ENCODE assay signal across 18 cellular contexts in genomic region chr14:50383618-50384225, GRCh38. TPM values are rescaled to one million over a fixed set of nuclear protein-coding genes. Genes with fewer than 3 reads are reported as not detected.
DNase-seq lines count a peak whose midpoint lies in the region; ATAC-seq, FAIRE-seq and TF ChIP-seq lines count a peak whose summit lies in the region.
"Had no signal": no experiment of that assay in that cellular context is flagged by ENCODE, and none has a peak within 500 bp of the region (broad histone marks: within the 10 kb centered on the region; RNA-seq: fewer than 3 reads in every experiment).

No MANE protein-coding gene starts in this region.

- 0 out of 2 replicates have a peak, but pooled peaks cover 4% of the 10 kb centered on the region for H3K4me1 ChIP-seq in GM23338 (ENCODE audit: insufficient read depth)
- peaks cover 0 to 6% (median 1%) of the 10 kb centered on the region in 4 experiments; a peak in 2 of 7 replicates for H3K4me1 ChIP-seq in H1 (replicated peaks in 1 of 4; ENCODE audit: control insufficient read depth in 3 of 4, insufficient read depth in 4 of 4, low read length in 3 of 4)
- H3K4me1 ChIP-seq in neural progenitor cell: peaks cover 10% of the 10 kb centered on the region
- H3K4me1 ChIP-seq in PC-9 (replicated peaks; ENCODE audit: insufficient read depth): no peaks in the 10 kb centered on the region
- H3K4me1 ChIP-seq: BLaER1, left ventricle myocardium inferior, SJCRH30 had no signal

- peaks cover 3% of the 10 kb centered on the region for H3K4me1 Mint-ChIP-seq in GM23338
- peaks cover 7% of the 10 kb centered on the region for H3K4me1 Mint-ChIP-seq in neural progenitor cell
- H3K4me1 Mint-ChIP-seq: activated CD4-positive, alpha-beta T cell treated with anti-CD3 and anti-CD28 coated beads, Interleukin-2, amount 10 ng/mL, durations not matched to agents 24 days and 14 days; activated naive CD8-positive, alpha-beta T cell treated with anti-CD3 and anti-CD28 coated beads, Interleukin-2, amount 10 ng/mL, durations not matched to agents 7 days and 5 days; naive thymus-derived CD8-positive, alpha-beta T cell had no signal

- no peak overlapping the region for H3K27ac ChIP-seq in GM23338 (ENCODE audit: low read depth)
- no peak overlapping the region for H3K27ac ChIP-seq in H1 (ENCODE audit: low read depth, low read length)
- no peak overlapping the region for H3K27ac ChIP-seq in neural progenitor cell
- no peak overlapping the region for H3K27ac ChIP-seq in PC-9
- H3K27ac ChIP-seq: BLaER1, left ventricle myocardium inferior, SJCRH30 had no signal

- H3K4me2 ChIP-seq in GM23338: no peak overlapping the region
- H3K4me2 ChIP-seq in H1 (ENCODE audit: insufficient read depth in 1 of 2, low read depth in 2 of 2, low read length in 2 of 2): no peak overlapping the region
- H3K4me2 ChIP-seq in neural progenitor cell: peak overlapping the region; percentile 43
- no peak overlapping the region for H3K4me2 ChIP-seq in PC-9
- H3K4me2 ChIP-seq: BLaER1 had no signal

- H2BK120ac ChIP-seq in H1 (replicated peaks; ENCODE audit: low read depth, low read length): no peak overlapping the region

- H3F3A ChIP-seq in GM23338 (replicated peaks; ENCODE audit: low read depth): no peaks in the 10 kb centered on the region
- peaks cover 6% of the 10 kb centered on the region for H3F3A ChIP-seq in neural progenitor cell (ENCODE audit: low read depth)
- no peaks in the 10 kb centered on the region for H3F3A ChIP-seq in PC-9 (ENCODE audit: insufficient read depth, low read depth)

- no peaks in the 10 kb centered on the region for H3K27me3 ChIP-seq in GM23338 (ENCODE audit: insufficient read depth)
- no peaks in the 10 kb centered on the region for H3K27me3 ChIP-seq in H1 (replicated peaks in 1 of 4; ENCODE audit: control insufficient read depth in 3 of 4, extremely low read depth in 1 of 4, insufficient read depth in 3 of 4, low read length in 3 of 4)
- no peaks in the 10 kb centered on the region for H3K27me3 ChIP-seq in neural progenitor cell
- H3K27me3 ChIP-seq in PC-9 (ENCODE audit: insufficient read depth, low read depth): no peaks in the 10 kb centered on the region
- H3K27me3 ChIP-seq: BLaER1, SJCRH30 had no signal

- no peaks in the 10 kb centered on the region for H4K20me1 ChIP-seq in GM23338 (replicated peaks; ENCODE audit: insufficient read depth)
- no peaks in the 10 kb centered on the region for H4K20me1 ChIP-seq in H1 (replicated peaks in 1 of 2; ENCODE audit: control insufficient read depth in 1 of 2, insufficient read depth in 2 of 2, low read length in 2 of 2)
- no peaks in the 10 kb centered on the region for H4K20me1 ChIP-seq in neural progenitor cell (ENCODE audit: low read depth)
- no peaks in the 10 kb centered on the region for H4K20me1 ChIP-seq in PC-9 (ENCODE audit: insufficient read depth)
- H4K20me1 ChIP-seq: BLaER1 had no signal

- H3K4ac ChIP-seq in H1 (replicated peaks; ENCODE audit: insufficient read length, low read depth, low read length): no peak overlapping the region

- no peak for TF ChIP-seq POLR2A in H1 (IDR thresholded peaks at IDR 0.05; ENCODE audit: control extremely low read depth in 1 of 2, low read depth in 2 of 2, low read length in 2 of 2)

- ATAC-seq in GM23338: peak; percentile 64
- no peak for ATAC-seq in GM19452 (IDR thresholded peaks at IDR 0.05; ENCODE audit: unreplicated experiment)
- ATAC-seq: effector memory CD8-positive, alpha-beta T cell; naive thymus-derived CD8-positive, alpha-beta T cell had no signal

- H3K27ac Mint-ChIP-seq in GM23338 (no peak overlapping the region), neural progenitor cell (no peak overlapping the region)
- H3K27ac Mint-ChIP-seq: activated CD4-positive, alpha-beta T cell treated with anti-CD3 and anti-CD28 coated beads, Interleukin-2, amount 10 ng/mL, durations not matched to agents 24 days and 14 days; activated naive CD8-positive, alpha-beta T cell treated with anti-CD3 and anti-CD28 coated beads, Interleukin-2, amount 10 ng/mL, durations not matched to agents 7 days and 5 days; effector memory CD8-positive, alpha-beta T cell; naive thymus-derived CD8-positive, alpha-beta T cell; type B pancreatic cell had no signal

- no peaks in the 10 kb centered on the region for H3K79me1 ChIP-seq in H1 (ENCODE audit: low read depth, low read length)

- TF ChIP-seq RAD21 in H1 (IDR thresholded peaks at IDR 0.05 in 1 of 2, conservative IDR thresholded peaks at IDR 0.05 in 1 of 2; ENCODE audit: low read depth in 2 of 2, low read length in 2 of 2): peak; percentile 20 to 38; a peak in 2 of 4 replicates

- no peak overlapping the region for H3K14ac ChIP-seq in H1 (ENCODE audit: insufficient read length)

- no peaks in the 10 kb centered on the region; the same call in 2 of the 3 replicates for H3K9me3 Mint-ChIP-seq in GM23338
- H3K9me3 Mint-ChIP-seq in neural progenitor cell: no peaks in the 10 kb centered on the region
- H3K9me3 Mint-ChIP-seq: activated CD4-positive, alpha-beta T cell treated with anti-CD3 and anti-CD28 coated beads, Interleukin-2, amount 10 ng/mL, durations not matched to agents 24 days and 14 days; activated naive CD8-positive, alpha-beta T cell treated with anti-CD3 and anti-CD28 coated beads, Interleukin-2, amount 10 ng/mL, durations not matched to agents 7 days and 5 days; effector memory CD8-positive, alpha-beta T cell; naive thymus-derived CD8-positive, alpha-beta T cell; type B pancreatic cell had no signal

- DNase-seq in GM23338 (ENCODE audit: low spot score) (no peak), NCI-H2171 (lab: John Stamatoyannopoulos, UW) (peak; percentile 79), H1 (ENCODE audit: low read depth in 1 of 2, low spot score in 2 of 2) (no peak), neural progenitor cell (ENCODE audit: low spot score) (peak; percentile 60), MV-4-11 (lab: John Stamatoyannopoulos, UW) (no peak), PC-9 (no peak)
- DNase-seq: activated CD4-positive, alpha-beta T cell treated with anti-CD3 and anti-CD28 coated beads, Interleukin-2, amount 10 ng/mL, durations not matched to agents 24 days and 14 days; activated naive CD8-positive, alpha-beta T cell treated with anti-CD3 and anti-CD28 coated beads, Interleukin-2, amount 10 ng/mL, durations not matched to agents 7 days and 5 days; activated T-cell treated with anti-CD3 and anti-CD28 coated beads, Interleukin-2, amount 50 U/mL, for 1 hour; effector memory CD8-positive, alpha-beta T cell; left ventricle myocardium inferior; naive thymus-derived CD8-positive, alpha-beta T cell; NCI-H1417 treated with DMSO at 0.1 percent for 48 hours; SJCRH30; stimulated activated naive CD4-positive, alpha-beta T cell had no signal

- no peak overlapping the region for H2BK5ac ChIP-seq in H1 (ENCODE audit: low read depth, low read length)

- TF ChIP-seq CTCF in GM23338 (conservative IDR thresholded peaks at IDR 0.05; ENCODE audit: low read depth in 2 of 2): peak in 1 of 2 experiments; percentile 39; a peak in 2 of 4 replicates
- peak in 1 of 3 experiments; percentile 9; a peak in 1 of 4 replicates for TF ChIP-seq CTCF in H1 (IDR thresholded peaks at IDR 0.05; ENCODE audit: control extremely low read depth in 1 of 3, insufficient read depth in 1 of 3, low read depth in 1 of 3, low read length in 3 of 3)
- peak; percentile 29 for TF ChIP-seq CTCF in neural progenitor cell (IDR thresholded peaks at IDR 0.05)
- TF ChIP-seq CTCF in PC-9 (conservative IDR thresholded peaks at IDR 0.05): no peak

- H3K23me2 ChIP-seq in H1 (ENCODE audit: low read depth, low read length): no peaks in the 10 kb centered on the region

- no peaks in the 10 kb centered on the region for H3K36me3 Mint-ChIP-seq in GM23338 (ENCODE audit: low read depth)
- no peaks in the 10 kb centered on the region for H3K36me3 Mint-ChIP-seq in neural progenitor cell
- H3K36me3 Mint-ChIP-seq: activated naive CD8-positive, alpha-beta T cell treated with anti-CD3 and anti-CD28 coated beads, Interleukin-2, amount 10 ng/mL, durations not matched to agents 7 days and 5 days; type B pancreatic cell had no signal

- H2BK20ac ChIP-seq in H1 (ENCODE audit: low read length): no peak overlapping the region

- POLR2A ChIA-PET in H1 (lab: Charles Lee; ENCODE audit: partially characterized antibody) (no interaction called here), PC-9 (lab: Charles Lee; ENCODE audit: unreplicated experiment) (no interaction called here)

- H3K36me3 ChIP-seq in GM23338 (ENCODE audit: insufficient read depth) (no peaks in the 10 kb centered on the region), H1 (ENCODE audit: control insufficient read depth in 2 of 4, insufficient read depth in 4 of 4, low read length in 3 of 4) (no peaks in the 10 kb centered on the region), neural progenitor cell (no peaks in the 10 kb centered on the region), PC-9 (ENCODE audit: low read depth) (no peaks in the 10 kb centered on the region)
- H3K36me3 ChIP-seq: BLaER1, left ventricle myocardium inferior, SJCRH30 had no signal

- 85% methylated on average over 3 of the region's 3 CpGs; no CpG with 5 or more reads in 1 of the 2 experiments for WGBS in H1 (ENCODE audit: extremely low coverage in 1 of 2, insufficient coverage in 1 of 2, insufficient read length in 1 of 2, insufficient replicate concordance in 2 of 2, low coverage in 1 of 2, low lambda C conversion rate in 2 of 2, missing lambda C conversion rate in 1 of 2), 2 experiments

- H3K56ac ChIP-seq in H1 (replicated peaks; ENCODE audit: insufficient read length, low read depth, low read length): no peak overlapping the region

- intact Hi-C loops in PC-9 (cut with micrococcal nuclease; ENCODE audit: unreplicated experiment): no loop called here

- H3K4me3 Mint-ChIP-seq in GM23338 (no peak overlapping the region), neural progenitor cell (no peak overlapping the region)
- H3K4me3 Mint-ChIP-seq: activated CD4-positive, alpha-beta T cell treated with anti-CD3 and anti-CD28 coated beads, Interleukin-2, amount 10 ng/mL, durations not matched to agents 24 days and 14 days; activated naive CD8-positive, alpha-beta T cell treated with anti-CD3 and anti-CD28 coated beads, Interleukin-2, amount 10 ng/mL, durations not matched to agents 7 days and 5 days; effector memory CD8-positive, alpha-beta T cell; naive thymus-derived CD8-positive, alpha-beta T cell; type B pancreatic cell had no signal

- H3K4me3 ChIP-seq in GM23338 (no peak overlapping the region), H1 (ENCODE audit: extremely low read depth in 1 of 4, insufficient read depth in 2 of 4, low read depth in 3 of 4, low read length in 4 of 4) (no peak overlapping the region), neural progenitor cell (no peak overlapping the region), PC-9 (no peak overlapping the region)
- H3K4me3 ChIP-seq: BLaER1, left ventricle myocardium inferior, SJCRH30 had no signal

- H4K5ac ChIP-seq in H1 (ENCODE audit: insufficient read length, low read depth, low read length): no peak overlapping the region

- H2BK12ac ChIP-seq in H1 (ENCODE audit: low read depth, low read length): no peak overlapping the region

- H3K9me2 ChIP-seq in GM23338 (ENCODE audit: insufficient read depth): no peaks in the 10 kb centered on the region
- no peaks in the 10 kb centered on the region for H3K9me2 ChIP-seq in PC-9 (ENCODE audit: insufficient read depth)

- no TSS peak for BruUV-seq in PC-9 (replicated peaks; lab: Mats Ljungman, UMichigan)

- H3K79me2 ChIP-seq in GM23338 (replicated peaks; ENCODE audit: insufficient read depth) (no peaks in the 10 kb centered on the region), H1 (ENCODE audit: control insufficient read depth in 1 of 2, insufficient read depth in 2 of 2, low read length in 2 of 2) (no peaks in the 10 kb centered on the region), neural progenitor cell (ENCODE audit: low read depth) (no peaks in the 10 kb centered on the region), PC-9 (ENCODE audit: low read depth) (no peaks in the 10 kb centered on the region)

- H3K9me3 ChIP-seq in H1 (ENCODE audit: insufficient read depth in 2 of 2, low read depth in 1 of 2, low read length in 1 of 2) (no peaks in the 10 kb centered on the region), neural progenitor cell (ENCODE audit: low read depth) (no peaks in the 10 kb centered on the region), PC-9 (ENCODE audit: insufficient read depth, low read depth) (no peaks in the 10 kb centered on the region)
- H3K9me3 ChIP-seq: BLaER1, left ventricle myocardium inferior, SJCRH30 had no signal

- CTCF ChIA-PET in H1 (lab: Charles Lee; ENCODE audit: partially characterized antibody): interaction anchor here (0.6 to 2.2 kb wide), 4 partner anchors 14 to 38 kb away, joined by 3 to 5 read pairs (median 4); no protein-coding TSS in a partner anchor
- CTCF ChIA-PET in PC-9 (lab: Charles Lee): no interaction called here

- no peak overlapping the region for H4K91ac ChIP-seq in H1 (replicated peaks; ENCODE audit: insufficient read length, low read length)

- H2AFZ ChIP-seq in GM23338 (no peak overlapping the region), H1 (ENCODE audit: low read length) (no peak overlapping the region), neural progenitor cell (replicated peaks) (no peak overlapping the region), PC-9 (no peak overlapping the region)

- H3K18ac ChIP-seq in H1 (ENCODE audit: extremely low read depth, low read length): no peak overlapping the region

- no peak overlapping the region for H3K23ac ChIP-seq in H1 (ENCODE audit: insufficient read length)

- no peak overlapping the region for H4K8ac ChIP-seq in H1 (ENCODE audit: extremely low read depth, insufficient read depth, low read length)

- peaks cover 7% of the 10 kb centered on the region for H3K27me3 Mint-ChIP-seq in GM23338 (ENCODE audit: insufficient read depth, low read depth, poor library complexity)
- peaks cover 3% of the 10 kb centered on the region for H3K27me3 Mint-ChIP-seq in neural progenitor cell (ENCODE audit: insufficient read depth, low read depth)
- H3K27me3 Mint-ChIP-seq: effector memory CD8-positive, alpha-beta T cell; naive thymus-derived CD8-positive, alpha-beta T cell; type B pancreatic cell had no signal

- no peak for TF ChIP-seq EP300 in H1 (IDR thresholded peaks at IDR 0.05; ENCODE audit: borderline replicate concordance in 1 of 2, low read depth in 2 of 2, low read length in 2 of 2)

- H2BK15ac ChIP-seq in H1 (ENCODE audit: low read length): no peak overlapping the region

- FAIRE-seq in H1 (lab: Jason Lieb, UNC): no peak

- H2AK5ac ChIP-seq in H1 (ENCODE audit: low read depth, low read length): no peak overlapping the region

- H3K9ac ChIP-seq in H1 (replicated peaks in 1 of 4; ENCODE audit: extremely low read depth in 1 of 4, low read depth in 3 of 4, low read length in 3 of 4): no peak overlapping the region
- H3K9ac ChIP-seq in neural progenitor cell: no peak overlapping the region
- H3K9ac ChIP-seq: BLaER1 had no signal

RNA-seq across cellular contexts. Expression of gene CDKL1, which starts 13.0 kb away (rescaled TPM):
- total RNA-seq in GM23338 (2014; rRNA removed; shearing (Covaris generic)): 0.19 and 0.52 TPM in 2 replicates
- 0.52 and 0.56 TPM in 2 replicates for polyA plus RNA-seq in GM23338 (2016; fragmentation: Nextera tagmentation; extraction: Ambion mirVana)
- 1.6 and 2.2 TPM in 2 replicates for total RNA-seq in H1 (2021; fragmentation: NEBNext Ultra II Directional; extraction: Animal tissue kit (Norgen Biotek cat#: 25700))
- 0.50 and 1.2 TPM in 2 replicates for polyA plus RNA-seq in H1 (2011; rRNA removed)
- 0.76 TPM for polyA plus RNA-seq in H1 (2011; cell fraction: cytosol; rRNA removed)
- polyA plus RNA-seq in H1 (2011; cell fraction: nucleus; rRNA removed): 1.2 TPM
- 0.88 to 3.0 TPM (median 1.9 TPM) in 4 replicates for polyA plus RNA-seq in H1 (2012, experiment 1 of 2)
- polyA plus RNA-seq in H1 (2012, experiment 2 of 2): 0.08 TPM
- polyA plus RNA-seq in H1 (2013, experiment 1 of 2): 2.5 TPM
- 2.2 TPM for polyA plus RNA-seq in H1 (2013, experiment 2 of 2)
- 2.4 and 4.1 TPM in 2 replicates for polyA minus RNA-seq in H1 (2011; rRNA and poly(A)+ RNA removed)
- polyA minus RNA-seq in H1 (2011; cell fraction: cytosol; rRNA and poly(A)+ RNA removed): 4.6 TPM
- 7.9 TPM for polyA minus RNA-seq in H1 (2011; cell fraction: nucleus; rRNA and poly(A)+ RNA removed)
- 0.62 and 2.5 TPM in 2 replicates for total RNA-seq in neural progenitor cell (ENCODE audit: low replicate concordance)
- total RNA-seq in PC-9 (2021): 2.4 and 4.6 TPM in 2 replicates

Comparison
In these comparisons a context has a peak if more than half of its experiments do, and no peak if none do; other contexts are left out.
1. DNase-seq: peak in NCI-H2171 (single experiment) and neural progenitor cell (single experiment); none in GM23338 (single experiment), H1 (0 of 2), MV-4-11 (single experiment) and PC-9 (0 of 2).